14 cellular contexts compared by ENCODE assay signal in genomic region chr7:512541-513311, GRCh38. TPM values are rescaled to one million over a fixed set of nuclear protein-coding genes. Genes with fewer than 3 reads are reported as not detected.
DNase-seq lines count a peak whose midpoint lies in the region; ATAC-seq and TF ChIP-seq lines count a peak whose summit lies in the region.
"Had no signal": no experiment of that assay in that cellular context is flagged by ENCODE, and none has a peak within 500 bp of the region (broad histone marks: within the 10 kb centered on the region; RNA-seq: fewer than 3 reads in every experiment).

No MANE protein-coding gene starts in this region.

- intact Hi-C loops in psoas muscle (cut with DNase I): no loop called here

- H3K27me3 Mint-ChIP-seq in endodermal cell (ENCODE audit: insufficient read depth): peaks cover 2% of the 10 kb centered on the region

- ATAC-seq in psoas muscle (no peak), left lobe of liver (no peak)
- ATAC-seq: PC-3 had no signal

- TF ChIP-seq CTCF in endodermal cell (conservative IDR thresholded peaks at IDR 0.05) (no peak), psoas muscle (IDR thresholded peaks at IDR 0.05) (no peak)

- WGBS in endodermal cell (ENCODE audit: insufficient coverage in 1 of 2, insufficient read length in 1 of 2), 2 experiments: 87 to 91% methylated on average over 22 to 32 of the region's 32 CpGs
- 73 to 86% (median 77%) methylated on average over 30 to 32 of the region's 32 CpGs for WGBS in psoas muscle, 3 donors

- H3K27ac ChIP-seq in endodermal cell (ENCODE audit: low read depth, low read length): no peak overlapping the region
- H3K27ac ChIP-seq in psoas muscle: peak overlapping the region; percentile 36

- peaks cover 7% of the 10 kb centered on the region for H3K36me3 Mint-ChIP-seq in endodermal cell (ENCODE audit: low read depth)
- H3K36me3 Mint-ChIP-seq: activated naive CD8-positive, alpha-beta T cell treated with anti-CD3 and anti-CD28 coated beads, Interleukin-2, amount 10 ng/mL, durations not matched to agents 7 days and 5 days; CD8-positive, alpha-beta T cell had no signal

- no peaks in the 10 kb centered on the region for H3K36me3 ChIP-seq in endodermal cell (ENCODE audit: control insufficient read depth, insufficient read depth, low read length)
- H3K36me3 ChIP-seq in psoas muscle (ENCODE audit: insufficient read depth in 1 of 2, low read depth in 1 of 2): peaks cover 0 to 33% of the 10 kb centered on the region in 2 donors

- H3K4me3 Mint-ChIP-seq in endodermal cell: no peak overlapping the region
- H3K4me3 Mint-ChIP-seq: activated CD4-positive, alpha-beta T cell treated with anti-CD3 and anti-CD28 coated beads for 36 hours; activated naive CD8-positive, alpha-beta T cell treated with anti-CD3 and anti-CD28 coated beads, Interleukin-2, amount 10 ng/mL, durations not matched to agents 7 days and 5 days; CD8-positive, alpha-beta T cell had no signal

- no peak overlapping the region for H3K4me3 ChIP-seq in endodermal cell (ENCODE audit: low read length)
- H3K4me3 ChIP-seq in psoas muscle: no peak overlapping the region

- H3K9me3 ChIP-seq in endodermal cell (ENCODE audit: control insufficient read depth, low read length) (no peaks in the 10 kb centered on the region), psoas muscle (no peaks in the 10 kb centered on the region)

- H3K27me3 ChIP-seq in endodermal cell (ENCODE audit: control insufficient read depth, insufficient read depth, low read length, poor library complexity, severe bottlenecking) (peaks cover 40% of the 10 kb centered on the region), psoas muscle (ENCODE audit: insufficient read depth in 3 of 3, low read length in 2 of 3) (no peaks in the 10 kb centered on the region)

- no peak overlapping the region for H3K9ac ChIP-seq in endodermal cell (ENCODE audit: extremely low read depth, low read length, poor library complexity, severe bottlenecking)

- no peaks in the 10 kb centered on the region for H3K4me1 ChIP-seq in endodermal cell (ENCODE audit: control insufficient read depth, insufficient read depth, low read length)
- peaks cover 32% of the 10 kb centered on the region for H3K4me1 ChIP-seq in psoas muscle

- DNase-seq in DMS79 (lab: John Stamatoyannopoulos, UW) (peak; percentile 98), NCI-H2196 (lab: John Stamatoyannopoulos, UW; ENCODE audit: unreplicated experiment) (peak; percentile 69), endodermal cell (no peak), psoas muscle (no peak), NCI-H128 (lab: John Stamatoyannopoulos, UW; ENCODE audit: unreplicated experiment) (no peak), ureter (ENCODE audit: low spot score) (no peak), left lobe of liver (ENCODE audit: low spot score) (no peak)
- DNase-seq in activated CD4-positive, CD25-positive, alpha-beta regulatory T cell treated with anti-CD3 and anti-CD28 coated beads, Interleukin-2, amount 50 U/mL, for 72 hours: no peak
- DNase-seq: activated naive CD8-positive, alpha-beta T cell treated with anti-CD3 and anti-CD28 coated beads, Interleukin-2, amount 10 ng/mL, durations not matched to agents 7 days and 5 days; KG1; left cardiac atrium; PC-3 had no signal

- peaks cover 11% of the 10 kb centered on the region for H3K4me1 Mint-ChIP-seq in endodermal cell

- no peaks in the 10 kb centered on the region for H3K9me3 Mint-ChIP-seq in endodermal cell
- H3K9me3 Mint-ChIP-seq: activated naive CD8-positive, alpha-beta T cell treated with anti-CD3 and anti-CD28 coated beads, Interleukin-2, amount 10 ng/mL, durations not matched to agents 7 days and 5 days; CD8-positive, alpha-beta T cell had no signal

- peak overlapping the region; percentile 64 for H3K27ac Mint-ChIP-seq in endodermal cell
- H3K27ac Mint-ChIP-seq: activated CD4-positive, alpha-beta T cell treated with anti-CD3 and anti-CD28 coated beads for 36 hours; activated naive CD8-positive, alpha-beta T cell treated with anti-CD3 and anti-CD28 coated beads, Interleukin-2, amount 10 ng/mL, durations not matched to agents 7 days and 5 days; CD8-positive, alpha-beta T cell had no signal

RNA-seq across cellular contexts. Expression of gene PDGFA, which starts 6.9 kb away (rescaled TPM):
- total RNA-seq in endodermal cell: 10 to 100 TPM; 11.9 to 24.1 TPM
- 7.7 TPM for polyA plus RNA-seq in endodermal cell (2013, experiment 1 of 2)
- polyA plus RNA-seq in endodermal cell (2013, experiment 2 of 2): 5.3 TPM
- total RNA-seq in psoas muscle: 10 to 100 TPM; 13.9 to 30.4 (median 19.2) TPM
- 10 to 100 TPM in 2 of 3 donors, 1 to 10 TPM in 1; 9.1 to 24.4 (median 15.3) TPM for polyA plus RNA-seq in psoas muscle
- total RNA-seq in ureter: 31.5 TPM
- total RNA-seq in left lobe of liver: 2.7 TPM

Comparison
In these comparisons a context has a peak if more than half of its experiments do, and no peak if none do; other contexts are left out.
1. DNase-seq: peak in DMS79 (single experiment) and NCI-H2196 (single experiment); none in endodermal cell (single experiment), psoas muscle (0 of 2), activated CD4-positive, CD25-positive, alpha-beta regulatory T cell treated with anti-CD3 and anti-CD28 coated beads, Interleukin-2, amount 50 U/mL, for 72 hours (single experiment), NCI-H128 (single experiment), ureter (single experiment) and left lobe of liver (single experiment).